ENCODE assay signal across 8 cellular contexts in the genomic region with DNA sequence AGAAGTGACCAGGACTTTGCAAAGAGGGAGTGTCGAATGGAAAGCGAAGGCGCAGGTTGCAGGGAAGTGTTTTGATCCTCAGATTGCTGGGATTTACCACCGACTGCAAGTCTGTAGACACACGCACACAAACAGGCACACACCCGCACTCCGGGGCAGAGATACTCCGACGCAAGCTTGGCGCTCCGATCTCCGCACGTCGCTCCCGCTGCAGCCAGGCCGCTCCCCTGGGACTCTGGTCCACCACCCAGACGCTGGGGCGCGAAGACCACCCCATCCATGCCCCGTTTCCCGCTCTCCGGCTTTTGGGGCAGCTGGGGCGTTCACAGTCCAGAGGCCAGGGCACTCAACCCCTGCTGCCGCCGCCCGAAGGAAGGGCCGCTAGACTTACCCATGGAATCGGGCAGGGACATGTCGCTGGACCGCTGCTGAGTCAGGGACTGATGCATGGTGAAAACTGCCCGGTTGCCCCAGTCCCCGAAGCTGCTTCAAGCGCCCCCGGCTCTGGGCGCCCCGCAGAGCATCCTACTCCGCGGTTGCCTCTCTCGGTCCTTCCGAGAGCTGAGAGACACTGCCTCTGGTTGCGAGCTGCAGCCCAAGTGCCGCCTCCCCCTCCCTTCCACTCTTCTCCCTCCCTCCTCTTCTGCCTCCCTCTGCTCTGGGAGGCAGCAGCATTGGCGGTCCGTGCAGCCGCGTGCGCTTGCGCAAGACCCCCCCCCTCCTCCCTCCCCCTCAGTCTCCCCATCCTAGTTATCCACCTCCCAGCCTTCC.
DNase-seq lines count a peak whose midpoint lies in the region; ATAC-seq and TF ChIP-seq lines count a peak whose summit lies in the region.

A gene (minus strand): TSS at position 601 of the 771 bp plus-strand sequence. CDS start 152 bp downstream, at position 449.

- ATAC-seq in HG03108 (IDR thresholded peaks at IDR 0.05; ENCODE audit: unreplicated experiment) (no peak), GM18517 (IDR thresholded peaks at IDR 0.05; ENCODE audit: unreplicated experiment) (no peak)

- DNase-seq in ELF-1 (ENCODE audit: low read depth, low spot score) (peak; percentile 76), NCI-H1092 treated with DMSO at 0.1 percent for 48 hours (lab: John Stamatoyannopoulos, UW) (peak; percentile 36), astrocyte of the spinal cord (ENCODE audit: low read depth, low spot score) (peak; percentile 3), kidney tubule cell (ENCODE audit: low spot score) (peak; percentile 1), substantia nigra (lab: John Stamatoyannopoulos, UW) (peak in 44 of 49 donors; percentile 0 to 57 (median 22)), NAMALWA (ENCODE audit: low spot score) (no peak)

- TF ChIP-seq CTCF in astrocyte of the spinal cord (IDR thresholded peaks at IDR 0.05; ENCODE audit: low read depth, low read length): no peak

- H3K27ac ChIP-seq in substantia nigra (ENCODE audit: low read depth, low read length, poor library complexity, severe bottlenecking): no peak within 1 kb of the TSS

- in situ Hi-C loops in astrocyte of the spinal cord (cut with HindIII; ENCODE audit: low sequenced_read_pairs): no loop called here

- peak within 1 kb of the TSS; percentile 22 for H3K4me3 ChIP-seq in astrocyte of the spinal cord (ENCODE audit: low read depth, low read length)
